In the genomic region with DNA sequence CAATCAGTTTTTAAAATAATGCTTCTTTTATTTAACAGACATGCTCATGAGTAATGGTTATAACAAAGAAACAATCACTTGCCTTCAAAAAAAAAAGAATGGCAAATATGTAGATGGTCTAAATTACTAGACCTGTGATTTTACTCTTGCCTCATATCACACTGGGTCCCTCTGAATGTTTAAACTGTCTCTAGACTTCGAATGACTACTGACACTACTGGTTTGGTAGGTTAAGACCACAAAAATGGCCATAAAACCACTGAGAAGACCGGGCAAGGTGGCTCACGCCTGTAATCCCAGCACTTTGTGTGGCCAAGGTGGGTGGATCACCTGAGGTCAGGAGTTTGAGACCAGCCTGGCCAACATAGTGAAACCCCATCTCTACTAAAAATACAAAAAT, we compare ENCODE assay signal across 23 cellular contexts. TPM values are rescaled to one million over a fixed set of nuclear protein-coding genes. Genes with fewer than 3 reads are reported as not detected.
DNase-seq lines count a peak whose midpoint lies in the region; ATAC-seq lines count a peak whose summit lies in the region.
"Had no signal": no experiment of that assay in that cellular context is flagged by ENCODE, and none has a peak within 500 bp of the region (broad histone marks: within the 10 kb centered on the region; RNA-seq: fewer than 3 reads in every experiment).

No MANE protein-coding gene starts in this region.

- no peak overlapping the region for H3K4me3 Mint-ChIP-seq in activated naive CD4-positive, alpha-beta T cell treated with anti-CD3 and anti-CD28 coated beads, Interleukin-2, amount 50 U/mL, for 24 hours
- H3K4me3 Mint-ChIP-seq in activated naive CD4-positive, alpha-beta T cell treated with anti-CD3 and anti-CD28 coated beads, Interleukin-2, amount 10 ng/mL, durations not matched to agents 7 days and 5 days = no peak overlapping the region
- H3K4me3 Mint-ChIP-seq in memory B cell = no peak overlapping the region
- H3K4me3 Mint-ChIP-seq in stimulated activated effector memory CD8-positive, alpha-beta T cell treated with anti-CD3 and anti-CD28 coated beads, Interleukin-12 subunit alpha, Interleukin-12 subunit beta, amount 100 ng/mL, for 72 hours = no peak overlapping the region

- no peaks in the 10 kb centered on the region for H3K27me3 Mint-ChIP-seq in activated naive CD4-positive, alpha-beta T cell treated with anti-CD3 and anti-CD28 coated beads, Interleukin-2, amount 50 U/mL, for 24 hours
- H3K27me3 Mint-ChIP-seq in activated naive CD4-positive, alpha-beta T cell treated with anti-CD3 and anti-CD28 coated beads, Interleukin-2, amount 10 ng/mL, durations not matched to agents 7 days and 5 days = no peaks in the 10 kb centered on the region
- no peaks in the 10 kb centered on the region for H3K27me3 Mint-ChIP-seq in memory B cell

- no peak overlapping the region for H3K9ac ChIP-seq in HUES64 (ENCODE audit: low read depth, low read length)
- H3K9ac ChIP-seq: GM23248 had no signal

- no peaks in the 10 kb centered on the region for H3K9me3 ChIP-seq in HUES64 (ENCODE audit: insufficient read depth, low read depth, low read length)
- H3K9me3 ChIP-seq: BE2C had no signal

- H3K27ac Mint-ChIP-seq in activated naive CD4-positive, alpha-beta T cell treated with anti-CD3 and anti-CD28 coated beads, Interleukin-2, amount 50 U/mL, for 24 hours = peak overlapping the region; percentile 8
- no peak overlapping the region for H3K27ac Mint-ChIP-seq in activated naive CD4-positive, alpha-beta T cell treated with anti-CD3 and anti-CD28 coated beads, Interleukin-2, amount 10 ng/mL, durations not matched to agents 7 days and 5 days
- peak overlapping the region; percentile 36 for H3K27ac Mint-ChIP-seq in memory B cell
- peak overlapping the region; percentile 52 for H3K27ac Mint-ChIP-seq in stimulated activated effector memory CD8-positive, alpha-beta T cell treated with anti-CD3 and anti-CD28 coated beads, Interleukin-12 subunit alpha, Interleukin-12 subunit beta, amount 100 ng/mL, for 72 hours

- H3K4me1 ChIP-seq in HUES64 (ENCODE audit: insufficient read depth, low read length) = peaks cover 24% of the 10 kb centered on the region

- DNase-seq in activated naive CD4-positive, alpha-beta T cell treated with anti-CD3 and anti-CD28 coated beads, Interleukin-2, amount 10 ng/mL, durations not matched to agents 7 days and 5 days = no peak
- no peak for DNase-seq in memory B cell (ENCODE audit: low spot score in 2 of 2)
- DNase-seq in stimulated activated effector memory CD8-positive, alpha-beta T cell treated with anti-CD3 and anti-CD28 coated beads, Interleukin-12 subunit alpha, Interleukin-12 subunit beta, amount 100 ng/mL, for 72 hours (ENCODE audit: low spot score in 2 of 2) = no peak
- no peak for DNase-seq in NCI-H1048 (lab: John Stamatoyannopoulos, UW)
- no peak for DNase-seq in mesenteric fat pad (ENCODE audit: low spot score)
- DNase-seq: BE2C; CD4-positive, CD25-positive, alpha-beta regulatory T cell; COR-L47; DMS153; GDM1; GM23248; KBM-7; NCI-H1417; NCI-H187 treated with DMSO at 0.1 percent for 48 hours; NCI-H2227 treated with DMSO at 0.1 percent for 48 hours; NCI-H524; SIG-M5 had no signal

- peaks cover 17% of the 10 kb centered on the region for H3K4me1 Mint-ChIP-seq in activated naive CD4-positive, alpha-beta T cell treated with anti-CD3 and anti-CD28 coated beads, Interleukin-2, amount 50 U/mL, for 24 hours
- peaks cover 15% of the 10 kb centered on the region for H3K4me1 Mint-ChIP-seq in activated naive CD4-positive, alpha-beta T cell treated with anti-CD3 and anti-CD28 coated beads, Interleukin-2, amount 10 ng/mL, durations not matched to agents 7 days and 5 days
- peaks cover 8% of the 10 kb centered on the region for H3K4me1 Mint-ChIP-seq in memory B cell
- H3K4me1 Mint-ChIP-seq in stimulated activated effector memory CD8-positive, alpha-beta T cell treated with anti-CD3 and anti-CD28 coated beads, Interleukin-12 subunit alpha, Interleukin-12 subunit beta, amount 100 ng/mL, for 72 hours = peaks cover 7% of the 10 kb centered on the region

- no peak for ATAC-seq in memory B cell (ENCODE audit: low read depth)
- ATAC-seq in stimulated activated effector memory CD8-positive, alpha-beta T cell treated with anti-CD3 and anti-CD28 coated beads, Interleukin-12 subunit alpha, Interleukin-12 subunit beta, amount 100 ng/mL, for 72 hours = no peak
- ATAC-seq in GM21529 (IDR thresholded peaks at IDR 0.05; ENCODE audit: unreplicated experiment) = no peak

- peak overlapping the region; percentile 77; the same call in 1 of the 2 replicates for H3K27ac ChIP-seq in HUES64 (ENCODE audit: low read depth, low read length)
- H3K27ac ChIP-seq: GM23248, PC-9, RWPE1 had no signal

- H3K36me3 Mint-ChIP-seq in activated naive CD4-positive, alpha-beta T cell treated with anti-CD3 and anti-CD28 coated beads, Interleukin-2, amount 50 U/mL, for 24 hours = peaks cover 3% of the 10 kb centered on the region
- no peaks in the 10 kb centered on the region for H3K36me3 Mint-ChIP-seq in activated naive CD4-positive, alpha-beta T cell treated with anti-CD3 and anti-CD28 coated beads, Interleukin-2, amount 10 ng/mL, durations not matched to agents 7 days and 5 days
- H3K36me3 Mint-ChIP-seq in memory B cell = no peaks in the 10 kb centered on the region
- H3K36me3 Mint-ChIP-seq in stimulated activated effector memory CD8-positive, alpha-beta T cell treated with anti-CD3 and anti-CD28 coated beads, Interleukin-12 subunit alpha, Interleukin-12 subunit beta, amount 100 ng/mL, for 72 hours = peaks cover 5% of the 10 kb centered on the region

- CTCF ChIA-PET in activated naive CD4-positive, alpha-beta T cell treated with anti-CD3 and anti-CD28 coated beads, Interleukin-2, amount 10 ng/mL, durations not matched to agents 7 days and 5 days (lab: Charles Lee) = no interaction called here

- H3K4me3 ChIP-seq in HUES64 (ENCODE audit: low read length) = no peak overlapping the region
- H3K4me3 ChIP-seq: GM23248, PC-9 had no signal

- no peaks in the 10 kb centered on the region for H3K36me3 ChIP-seq in HUES64 (ENCODE audit: insufficient read depth, low read length)
- H3K36me3 ChIP-seq: BE2C had no signal

- no peaks in the 10 kb centered on the region for H3K27me3 ChIP-seq in HUES64 (ENCODE audit: insufficient read depth, low read length)
- H3K27me3 ChIP-seq: BE2C had no signal

- 96% methylated on average over 3 of the region's 3 CpGs for whole genome bisulfite sequencing in HUES64

- H3K9me3 Mint-ChIP-seq in activated naive CD4-positive, alpha-beta T cell treated with anti-CD3 and anti-CD28 coated beads, Interleukin-2, amount 50 U/mL, for 24 hours = no peaks in the 10 kb centered on the region
- no peaks in the 10 kb centered on the region for H3K9me3 Mint-ChIP-seq in activated naive CD4-positive, alpha-beta T cell treated with anti-CD3 and anti-CD28 coated beads, Interleukin-2, amount 10 ng/mL, durations not matched to agents 7 days and 5 days
- H3K9me3 Mint-ChIP-seq in memory B cell = no peaks in the 10 kb centered on the region
- H3K9me3 Mint-ChIP-seq in stimulated activated effector memory CD8-positive, alpha-beta T cell treated with anti-CD3 and anti-CD28 coated beads, Interleukin-12 subunit alpha, Interleukin-12 subunit beta, amount 100 ng/mL, for 72 hours = no peaks in the 10 kb centered on the region
- H3K9me3 Mint-ChIP-seq: CD4-positive, CD25-positive, alpha-beta regulatory T cell had no signal

RNA-seq across cellular contexts. Expression of a gene that starts 5.1 kb away (rescaled TPM):
- polyA plus RNA-seq in HUES64 (2013, experiment 1 of 2) = 20.8 TPM
- 18.6 TPM for polyA plus RNA-seq in HUES64 (2013, experiment 2 of 2)
- 18.7 TPM for total RNA-seq in mesenteric fat pad

RNA-seq across cellular contexts. Expression of a gene that starts 5.8 kb away (rescaled TPM):
- 0.10 TPM for polyA plus RNA-seq in HUES64 (2013, experiment 1 of 2)
- 0.13 TPM for polyA plus RNA-seq in HUES64 (2013, experiment 2 of 2)
- total RNA-seq in mesenteric fat pad = 0.19 TPM
- total RNA-seq: Daoy, GM23248 had no signal
